ENCODE assay signal across 13 cellular contexts in genomic region chr4:121978169-121978516, GRCh38. TPM values are rescaled to one million over a fixed set of nuclear protein-coding genes. Genes with fewer than 3 reads are reported as not detected.
A peak's percentile ranks its signal among the peaks of the same experiment; 100 is the strongest.
DNase-seq lines count a peak whose midpoint lies in the region; ATAC-seq and TF ChIP-seq lines count a peak whose summit lies in the region.
"Had no signal": no experiment of that assay in that cellular context is flagged by ENCODE, and none has a peak within 500 bp of the region (broad histone marks: within the 10 kb centered on the region; RNA-seq: fewer than 3 reads in every experiment).

No MANE protein-coding gene starts in this region.

- H3K4me3 Mint-ChIP-seq in CD4-positive, CD25-positive, alpha-beta regulatory T cell: peak overlapping the region in 2 of 4 donors; percentile 3 to 6
- H3K4me3 Mint-ChIP-seq: activated naive CD4-positive, alpha-beta T cell treated with anti-CD3 and anti-CD28 coated beads for 36 hours had no signal

- H3K36me3 ChIP-seq in CD4-positive, CD25-positive, alpha-beta regulatory T cell (ENCODE audit: control insufficient read depth, insufficient read depth, low read length): no peaks in the 10 kb centered on the region
- no peaks in the 10 kb centered on the region for H3K36me3 ChIP-seq in prostate gland
- H3K36me3 ChIP-seq: stomach, WERI-Rb-1 had no signal

- H3K4me1 Mint-ChIP-seq in CD4-positive, CD25-positive, alpha-beta regulatory T cell: peaks cover 5 to 14% (median 7%) of the 10 kb centered on the region in 4 donors

- peak overlapping the region; percentile 51 for H3K4me3 ChIP-seq in CD4-positive, CD25-positive, alpha-beta regulatory T cell (ENCODE audit: low read depth, low read length)
- no peak overlapping the region for H3K4me3 ChIP-seq in prostate gland
- H3K4me3 ChIP-seq: stomach had no signal

- H3K27ac Mint-ChIP-seq in CD4-positive, CD25-positive, alpha-beta regulatory T cell: peak overlapping the region in 2 of 3 donors; percentile 1 to 97
- H3K27ac Mint-ChIP-seq: activated naive CD4-positive, alpha-beta T cell treated with anti-CD3 and anti-CD28 coated beads for 36 hours had no signal

- H3K36me3 Mint-ChIP-seq in CD4-positive, CD25-positive, alpha-beta regulatory T cell: no peaks in the 10 kb centered on the region

- TF ChIP-seq POLR2A in prostate gland (IDR thresholded peaks at IDR 0.05): no peak

- peaks cover under 1% of the 10 kb centered on the region for H3K27me3 ChIP-seq in CD4-positive, CD25-positive, alpha-beta regulatory T cell (ENCODE audit: control insufficient read depth, insufficient read depth, low read length)
- H3K27me3 ChIP-seq in prostate gland (replicated peaks; ENCODE audit: insufficient read depth): no peaks in the 10 kb centered on the region
- H3K27me3 ChIP-seq: stomach had no signal

- peaks cover 16% of the 10 kb centered on the region for H3K27me3 Mint-ChIP-seq in CD4-positive, CD25-positive, alpha-beta regulatory T cell

- 86% methylated on average over 2 of the region's 2 CpGs for WGBS in prostate gland

- peak overlapping the region; percentile 53 for H3K27ac ChIP-seq in CD4-positive, CD25-positive, alpha-beta regulatory T cell (ENCODE audit: insufficient read depth, low read length, poor library complexity, severe bottlenecking)
- H3K27ac ChIP-seq in prostate gland: no peak overlapping the region
- H3K27ac ChIP-seq: stomach, WERI-Rb-1 had no signal

- ATAC-seq in CD4-positive, CD25-positive, alpha-beta regulatory T cell (ENCODE audit: low read depth in 2 of 2): peak; percentile 29 to 56
- ATAC-seq in GM19397 (IDR thresholded peaks at IDR 0.05; ENCODE audit: unreplicated experiment): peak; percentile 50
- ATAC-seq in HG02884 (IDR thresholded peaks at IDR 0.05; ENCODE audit: unreplicated experiment): peak; percentile 44
- ATAC-seq in HG03571 (IDR thresholded peaks at IDR 0.05; ENCODE audit: unreplicated experiment): peak; percentile 48

- no peak for DNase-seq in CD4-positive, CD25-positive, alpha-beta regulatory T cell
- DNase-seq in middle frontal gyrus (ENCODE audit: extremely low spot score, low spot score) (no peak), prostate gland (ENCODE audit: low spot score) (no peak), NCI-H526 treated with DMSO at 0.1 percent for 48 hours (lab: John Stamatoyannopoulos, UW) (no peak), posterior vena cava (ENCODE audit: low spot score) (no peak)
- DNase-seq: activated naive CD4-positive, alpha-beta T cell treated with anti-CD3 and anti-CD28 coated beads for 36 hours; effector CD4-positive, alpha-beta T cell; NCI-H146; stomach; WERI-Rb-1 had no signal

- no peak for TF ChIP-seq CTCF in prostate gland (IDR thresholded peaks at IDR 0.05)

- intact Hi-C loops in prostate gland (cut with DNase I): no loop called here
- intact Hi-C loops in posterior vena cava (cut with DNase I): loop anchor here in 1 of 2 donors (5.0 kb wide), 1 partner anchor 144 kb away; no protein-coding TSS in a partner anchor

- no peaks in the 10 kb centered on the region for H3K9me3 ChIP-seq in CD4-positive, CD25-positive, alpha-beta regulatory T cell (ENCODE audit: control insufficient read depth in 2 of 2, low read length in 2 of 2)
- H3K9me3 ChIP-seq in prostate gland: no peaks in the 10 kb centered on the region
- H3K9me3 ChIP-seq: stomach had no signal

- H3K4me1 ChIP-seq in CD4-positive, CD25-positive, alpha-beta regulatory T cell (ENCODE audit: control insufficient read depth, insufficient read depth, low read length, poor library complexity, severe bottlenecking): peaks cover 10% of the 10 kb centered on the region
- no peaks in the 10 kb centered on the region for H3K4me1 ChIP-seq in prostate gland (replicated peaks)
- H3K4me1 ChIP-seq: stomach had no signal

- no peaks in the 10 kb centered on the region for H3K9me3 Mint-ChIP-seq in CD4-positive, CD25-positive, alpha-beta regulatory T cell
- H3K9me3 Mint-ChIP-seq: activated naive CD4-positive, alpha-beta T cell treated with anti-CD3 and anti-CD28 coated beads for 36 hours had no signal

RNA-seq across cellular contexts. Expression of gene TRPC3, which starts 26.3 kb away (rescaled TPM):
- total RNA-seq in CD4-positive, CD25-positive, alpha-beta regulatory T cell: 0.52 TPM
- polyA plus RNA-seq in CD4-positive, CD25-positive, alpha-beta regulatory T cell: not detected
- total RNA-seq in prostate gland (1 to 10 TPM in 1 of 2 donors, not detected in 1; 1.5 TPM), posterior vena cava (under 1 TPM; 0.24 to 0.42 TPM)
